19 cellular contexts compared by ENCODE assay signal in genomic region chr1:27101696-27102095, GRCh38.
"Had no signal": no experiment of that assay in that cellular context is flagged by ENCODE, and none has a peak within 500 bp of the region (broad histone marks: within the 10 kb centered on the region; RNA-seq: fewer than 3 reads in every experiment).

No MANE protein-coding gene starts in this region.

- H3K27ac Mint-ChIP-seq: naive thymus-derived CD8-positive, alpha-beta T cell; progenitor cell of endocrine pancreas; stimulated activated naive CD8-positive, alpha-beta T cell treated with anti-CD3 and anti-CD28 coated beads, Interleukin-15, Interleukin-2, amounts not matched to agents 100 ng/mL and 50 ng/mL, for 24 hours had no signal

- H3K9me3 Mint-ChIP-seq: central memory CD8-positive, alpha-beta T cell; naive thymus-derived CD8-positive, alpha-beta T cell; neural progenitor cell; stimulated activated memory B cell treated with anti-CD40 and anti-IgM and Interleukin-4, amounts not matched to agents 10 μg/mL and 1 μg/mL and 100 μg/mL, for 72 hours; stimulated activated naive CD8-positive, alpha-beta T cell treated with anti-CD3 and anti-CD28 coated beads, Interleukin-15, Interleukin-2, amounts not matched to agents 100 ng/mL and 50 ng/mL, for 24 hours had no signal

- DNase-seq: effector memory CD4-positive, alpha-beta T cell; gastrocnemius medialis; mammary epithelial cell; occipital lobe; right lobe of liver; stimulated activated CD4-positive, alpha-beta T cell treated with anti-CD3 and anti-CD28 coated beads, Interleukin-4, amount 100 ng/mL, for 1 hour; stimulated activated CD8-positive, alpha-beta memory T cell treated with anti-CD3 and anti-CD28 coated beads, Interleukin-4, amount 100 ng/mL, for 48 hours had no signal

- H3K9me3 ChIP-seq: esophagus muscularis mucosa, gastrocnemius medialis, mucosa of descending colon, pancreas, right lobe of liver, tibial nerve had no signal

- H2AFZ ChIP-seq: neural progenitor cell had no signal

- H3K27me3 ChIP-seq: esophagus muscularis mucosa, gastrocnemius medialis, neural progenitor cell, pancreas, right lobe of liver, tibial nerve had no signal

- H3K4me3 ChIP-seq: esophagus muscularis mucosa, gastrocnemius medialis, mucosa of descending colon, neural progenitor cell, pancreas, right lobe of liver, tibial nerve had no signal

- ATAC-seq: gastrocnemius medialis; mucosa of descending colon; pancreas; right lobe of liver; stimulated activated memory B cell treated with anti-CD40 and anti-IgM and Interleukin-4, amounts not matched to agents 10 μg/mL and 1 μg/mL and 100 μg/mL, for 72 hours had no signal

- FAIRE-seq: endometrium, pancreas had no signal

- H3K9ac ChIP-seq: neural progenitor cell had no signal

- H3K4me3 Mint-ChIP-seq: central memory CD8-positive, alpha-beta T cell; naive thymus-derived CD8-positive, alpha-beta T cell; neural progenitor cell; stimulated activated memory B cell treated with anti-CD40 and anti-IgM and Interleukin-4, amounts not matched to agents 10 μg/mL and 1 μg/mL and 100 μg/mL, for 72 hours; stimulated activated naive CD8-positive, alpha-beta T cell treated with anti-CD3 and anti-CD28 coated beads, Interleukin-15, Interleukin-2, amounts not matched to agents 100 ng/mL and 50 ng/mL, for 24 hours had no signal

- H3K36me3 ChIP-seq: gastrocnemius medialis, neural progenitor cell had no signal

- H3K27ac ChIP-seq: epithelial cell of prostate, neural progenitor cell, pancreas, right lobe of liver had no signal

- H3K4me1 ChIP-seq: pancreas had no signal

- H3K4me2 ChIP-seq: neural progenitor cell had no signal

- H3K36me3 Mint-ChIP-seq: neural progenitor cell had no signal
